Comparison of ENCODE assay signal across 26 cellular contexts in genomic region chr18:56269958-56270357, GRCh38.
"Had no signal": no experiment of that assay in that cellular context is flagged by ENCODE, and none has a peak within 500 bp of the region (broad histone marks: within the 10 kb centered on the region; RNA-seq: fewer than 3 reads in every experiment).

No MANE protein-coding gene starts in this region.

- H3K36me3 Mint-ChIP-seq: mesothelial cell of epicardium, naive B cell, natural killer cell had no signal

- H3K27me3 ChIP-seq: ovary, right atrium auricular region, right lobe of liver, stomach, testis, thyroid gland, transverse colon, upper lobe of left lung, vagina had no signal

- H3K4me3 ChIP-seq: left ventricle myocardium inferior, lung, ovary, right atrium auricular region, right lobe of liver, skin epidermis, stomach, testis, thyroid gland, transverse colon, upper lobe of left lung, vagina had no signal

- H3K36me3 ChIP-seq: left ventricle myocardium inferior, ovary, right atrium auricular region, right lobe of liver, stomach, thyroid gland, transverse colon, upper lobe of left lung, vagina had no signal

- H3K4me1 Mint-ChIP-seq: immature natural killer cell, natural killer cell, nephron progenitor cell had no signal

- H3K27ac Mint-ChIP-seq: immature natural killer cell, mesothelial cell of epicardium, natural killer cell, nephron progenitor cell, progenitor cell of endocrine pancreas had no signal

- H3K9me3 Mint-ChIP-seq: nephron progenitor cell had no signal

- DNase-seq: hypothalamus; immature natural killer cell; islet precursor cell; left ventricle myocardium inferior; mesendoderm; naive B cell; natural killer cell; nephron progenitor cell; ovary; right lobe of liver; stimulated activated CD4-positive, alpha-beta T cell treated with anti-CD3 and anti-CD28 coated beads, Interleukin-12 subunit alpha, Interleukin-12 subunit beta, amount 100 ng/mL, for 4 hours; stimulated activated CD4-positive, alpha-beta T cell treated with anti-CD3 and anti-CD28 coated beads, Interleukin-15, amount 100 ng/mL, for 24 hours; stimulated activated CD4-positive, alpha-beta T cell treated with anti-CD3 and anti-CD28 coated beads, Interleukin-2, amount 100 ng/mL, for 24 hours; stimulated activated CD4-positive, alpha-beta T cell treated with anti-CD3 and anti-CD28 coated beads, Interleukin-4, amount 100 ng/mL, for 1 hour; stimulated activated naive CD8-positive, alpha-beta T cell treated with anti-CD3 and anti-CD28 coated beads, Interleukin-15, Interleukin-2, amounts not matched to agents 100 U/mL and 50 U/mL, for 24 hours; stomach; testis; thyroid gland; transverse colon; upper lobe of left lung had no signal

- ATAC-seq: natural killer cell; right lobe of liver; stimulated activated naive CD8-positive, alpha-beta T cell treated with anti-CD3 and anti-CD28 coated beads, Interleukin-15, Interleukin-2, amounts not matched to agents 100 U/mL and 50 U/mL, for 24 hours had no signal

- H3K4me1 ChIP-seq: left ventricle myocardium inferior, right lobe of liver, stomach, testis, thyroid gland, transverse colon, upper lobe of left lung, vagina had no signal

- H3K27me3 Mint-ChIP-seq: naive B cell had no signal

- H3K4me3 Mint-ChIP-seq: immature natural killer cell, mesothelial cell of epicardium, naive B cell, natural killer cell, nephron progenitor cell had no signal

- H3K9me3 ChIP-seq: left ventricle myocardium inferior, ovary, right atrium auricular region, right lobe of liver, stomach, testis, thyroid gland, transverse colon, upper lobe of left lung, vagina had no signal
